Comparison of ENCODE assay signal across 23 cellular contexts in the genomic region with DNA sequence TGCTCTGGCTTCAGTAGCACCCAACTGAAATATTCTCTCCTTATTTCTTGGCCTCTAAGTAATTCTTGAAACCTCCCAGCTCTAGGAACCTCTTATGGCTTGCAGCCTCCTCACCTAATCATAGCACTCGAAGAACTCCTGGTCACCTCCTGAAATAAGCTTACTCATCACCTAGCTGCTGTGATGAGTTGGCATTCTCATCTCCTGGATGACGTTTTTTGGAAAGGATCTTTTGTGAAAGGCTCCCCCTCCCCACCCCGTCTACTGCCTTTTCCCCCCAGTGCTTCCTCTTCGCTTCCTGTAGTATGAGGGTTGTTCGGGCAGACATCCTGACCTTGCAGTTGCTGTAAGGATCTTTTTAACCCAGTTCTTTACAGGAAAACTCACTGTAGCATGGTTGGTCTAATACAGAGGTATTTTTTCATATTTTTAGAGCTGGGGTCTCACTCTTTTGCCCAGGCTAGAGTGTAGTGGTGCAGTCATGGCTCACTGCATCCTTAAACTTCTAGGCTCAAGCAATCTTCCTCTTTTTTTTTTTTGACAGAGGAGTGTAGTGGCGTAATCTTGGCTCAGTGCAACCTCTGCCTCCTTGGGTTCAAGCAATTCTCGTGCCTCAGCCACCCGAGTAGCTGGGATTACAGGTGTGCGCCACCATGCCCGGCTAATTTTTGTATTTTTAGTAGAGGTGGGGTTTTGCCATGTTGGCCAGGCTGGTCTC. TPM values are rescaled to one million over a fixed set of nuclear protein-coding genes. Genes with fewer than 3 reads are reported as not detected.
DNase-seq lines count a peak whose midpoint lies in the region; ATAC-seq, FAIRE-seq and TF ChIP-seq lines count a peak whose summit lies in the region.
"Had no signal": no experiment of that assay in that cellular context is flagged by ENCODE, and none has a peak within 500 bp of the region (broad histone marks: within the 10 kb centered on the region; RNA-seq: fewer than 3 reads in every experiment).

No MANE protein-coding gene starts in this region.

- ATAC-seq in A549 (no peak), T-helper 17 cell (no peak), GM18858 (IDR thresholded peaks at IDR 0.05; ENCODE audit: unreplicated experiment) (no peak)
- ATAC-seq: activated naive CD8-positive, alpha-beta T cell treated with anti-CD3 and anti-CD28 coated beads, Interleukin-2, amount 50 U/mL, for 24 hours; body of pancreas had no signal

- no peak for TF ChIP-seq RAD21 in A549 (conservative IDR thresholded peaks at IDR 0.05 in 1 of 2, IDR thresholded peaks at IDR 0.05 in 1 of 2)

- no peak overlapping the region for H2AK5ac ChIP-seq in mesendoderm (ENCODE audit: low read length)

- peaks cover 24% of the 10 kb centered on the region for H3K4me1 Mint-ChIP-seq in T-helper 17 cell
- peaks cover 18% of the 10 kb centered on the region for H3K4me1 Mint-ChIP-seq in activated CD4-positive, alpha-beta T cell treated with anti-CD3 and anti-CD28 coated beads, Interleukin-2, amount 10 ng/mL, durations not matched to agents 24 days and 14 days

- no peak overlapping the region for H3K9ac ChIP-seq in mesendoderm (ENCODE audit: low read length)

- CTCF ChIA-PET in A549 (lab: Yijun Ruan, JAX) = interaction anchor here (0.9 to 1.1 kb wide), 4 partner anchors 15 to 113 kb away, joined by 3 to 7 read pairs (median 4); no protein-coding TSS in a partner anchor

- H2BK5ac ChIP-seq in mesendoderm (ENCODE audit: low read length) = no peak overlapping the region

- WGBS in A549 (ENCODE audit: missing lambda C conversion rate) = 88% methylated on average over 10 of the region's 10 CpGs
- WGBS in mesendoderm (ENCODE audit: extremely low coverage, insufficient coverage, low lambda C conversion rate) = no CpG with 5 or more reads among the region's 10 CpGs

- no peak overlapping the region for H3K23ac ChIP-seq in mesendoderm (ENCODE audit: low read length)

- H2BK15ac ChIP-seq in mesendoderm (replicated peaks; ENCODE audit: low read depth) = no peak overlapping the region

- H3K79me1 ChIP-seq in mesendoderm (ENCODE audit: low read length) = peaks cover 1% of the 10 kb centered on the region

- no peaks in the 10 kb centered on the region for H3K9me3 Mint-ChIP-seq in activated CD4-positive, alpha-beta T cell treated with anti-CD3 and anti-CD28 coated beads, Interleukin-2, amount 10 ng/mL, durations not matched to agents 24 days and 14 days
- H3K9me3 Mint-ChIP-seq: activated naive CD8-positive, alpha-beta T cell treated with anti-CD3 and anti-CD28 coated beads, Interleukin-2, amount 50 U/mL, for 24 hours; T-helper 1 cell treated with Interleukin-12 subunit alpha and Interleukin-12 subunit beta and Interleukin-4 antibody, amounts not matched to agents 30 μg/mL and 1 μg/mL, for 36 hours had no signal

- TF ChIP-seq CTCF in A549 (IDR thresholded peaks at IDR 0.05) (no peak), GM13976 (IDR thresholded peaks at IDR 0.05; ENCODE audit: borderline replicate concordance, control extremely low read depth, extremely low read depth, insufficient read depth, missing control alignments) (no peak)

- H3K18ac ChIP-seq in mesendoderm (ENCODE audit: low read length) = no peak overlapping the region

- H3K36me3 ChIP-seq in mesendoderm (ENCODE audit: control insufficient read depth, insufficient read depth, low read length) = no peaks in the 10 kb centered on the region
- H3K36me3 ChIP-seq: SJCRH30 had no signal

- no peaks in the 10 kb centered on the region for H3K79me2 ChIP-seq in mesendoderm (ENCODE audit: control insufficient read depth, insufficient read depth, low read length)

- no peak overlapping the region for H4K8ac ChIP-seq in mesendoderm (ENCODE audit: low read depth, low read length)

- in situ Hi-C loops in KBM-7 (cut with MboI; ENCODE audit: low pct_unique_long_range_greater_than_20kb, low sequenced_read_pairs) (no loop called here), GM13976 (cut with MboI; ENCODE audit: low sequenced_read_pairs, unreplicated experiment) (no loop called here)

- no peak overlapping the region for H2BK120ac ChIP-seq in mesendoderm (ENCODE audit: low read depth, low read length)

- no peak for TF ChIP-seq POLR2A in A549 (IDR thresholded peaks at IDR 0.05; ENCODE audit: low read length)

- H3K4me1 ChIP-seq in A549 (peaks cover 57% of the 10 kb centered on the region), mesendoderm (ENCODE audit: control insufficient read depth, low read depth, low read length) (peaks cover 5% of the 10 kb centered on the region)

- H3K4me3 Mint-ChIP-seq in T-helper 17 cell = no peak overlapping the region
- H3K4me3 Mint-ChIP-seq in activated CD4-positive, alpha-beta T cell treated with anti-CD3 and anti-CD28 coated beads, Interleukin-2, amount 10 ng/mL, durations not matched to agents 24 days and 14 days = no peak overlapping the region
- H3K4me3 Mint-ChIP-seq: activated naive CD8-positive, alpha-beta T cell treated with anti-CD3 and anti-CD28 coated beads, Interleukin-2, amount 50 U/mL, for 24 hours; T-helper 1 cell treated with Interleukin-12 subunit alpha and Interleukin-12 subunit beta and Interleukin-4 antibody, amounts not matched to agents 30 μg/mL and 1 μg/mL, for 36 hours had no signal

- TF ChIP-seq EP300 in A549 (IDR thresholded peaks at IDR 0.05) = no peak

- H3K4me3 ChIP-seq in A549 (no peak overlapping the region), mesendoderm (ENCODE audit: low read length) (no peak overlapping the region)
- H3K4me3 ChIP-seq: body of pancreas, SJCRH30 had no signal

- no peak overlapping the region for H3K56ac ChIP-seq in mesendoderm (ENCODE audit: low read length)

- H3K9me3 ChIP-seq in A549 (no peaks in the 10 kb centered on the region), T-helper 17 cell (ENCODE audit: control insufficient read depth, low read length, poor library complexity, severe bottlenecking) (no peaks in the 10 kb centered on the region)
- H3K9me3 ChIP-seq: body of pancreas, SJCRH30 had no signal

- peak overlapping the region; percentile 51 for H3K27ac Mint-ChIP-seq in T-helper 17 cell
- H3K27ac Mint-ChIP-seq in activated CD4-positive, alpha-beta T cell treated with anti-CD3 and anti-CD28 coated beads, Interleukin-2, amount 10 ng/mL, durations not matched to agents 24 days and 14 days = no peak overlapping the region
- H3K27ac Mint-ChIP-seq: activated naive CD8-positive, alpha-beta T cell treated with anti-CD3 and anti-CD28 coated beads, Interleukin-2, amount 50 U/mL, for 24 hours; T-helper 1 cell treated with Interleukin-12 subunit alpha and Interleukin-12 subunit beta and Interleukin-4 antibody, amounts not matched to agents 30 μg/mL and 1 μg/mL, for 36 hours had no signal

- no peak overlapping the region for H4K5ac ChIP-seq in mesendoderm (ENCODE audit: low read length)

- peak overlapping the region in 1 of 2 experiments; percentile 37; a peak in 3 of 6 replicates for H3K27ac ChIP-seq in A549
- no peak overlapping the region for H3K27ac ChIP-seq in mesendoderm (ENCODE audit: low read depth, low read length)
- H3K27ac ChIP-seq: SJCRH30 had no signal

- intact Hi-C loops in activated CD4-positive, alpha-beta T cell treated with anti-CD3 and anti-CD28 coated beads, Interleukin-2, amount 10 ng/mL, durations not matched to agents 24 days and 14 days (cut with micrococcal nuclease) = no loop called here

- no peaks in the 10 kb centered on the region for H3K27me3 Mint-ChIP-seq in T-helper 17 cell
- H3K27me3 Mint-ChIP-seq in activated CD4-positive, alpha-beta T cell treated with anti-CD3 and anti-CD28 coated beads, Interleukin-2, amount 10 ng/mL, durations not matched to agents 24 days and 14 days = no peaks in the 10 kb centered on the region
- H3K27me3 Mint-ChIP-seq: activated naive CD8-positive, alpha-beta T cell treated with anti-CD3 and anti-CD28 coated beads, Interleukin-2, amount 50 U/mL, for 24 hours had no signal

- H3K4ac ChIP-seq in mesendoderm (ENCODE audit: low read depth, low read length) = no peak overlapping the region

- DNase-seq in A549 (ENCODE audit: low read depth in 1 of 2, low spot score in 1 of 2) = no peak
- peak; percentile 38 for DNase-seq in KBM-7
- no peak for DNase-seq in T-helper 17 cell
- peak; percentile 37 for DNase-seq in mesendoderm
- no peak for DNase-seq in HuH-7.5 (ENCODE audit: low spot score)
- no peak for DNase-seq in activated CD4-positive, alpha-beta T cell treated with anti-CD3 and anti-CD28 coated beads, Interleukin-2, amount 10 ng/mL, durations not matched to agents 24 days and 14 days
- DNase-seq in GM13976 (ENCODE audit: low spot score) = no peak
- DNase-seq: activated CD8-positive, alpha-beta memory T cell treated with anti-CD3 and anti-CD28 coated beads, Interleukin-2, amount 50 U/mL, for 48 hours; activated effector memory CD4-positive, alpha-beta T cell treated with anti-CD3 and anti-CD28 coated beads, Interleukin-2, amount 50 U/mL, for 16 hours; activated naive CD8-positive, alpha-beta T cell treated with anti-CD3 and anti-CD28 coated beads, Interleukin-2, amount 50 U/mL, for 24 hours; body of pancreas; DMS79; HCEC 1CT; NCI-H1436 treated with DMSO at 0.1 percent for 48 hours; NCI-H2171; NCI-H526 treated with DMSO at 0.1 percent for 48 hours; retina; SJCRH30; stimulated activated CD8-positive, alpha-beta memory T cell treated with anti-CD3 and anti-CD28 coated beads, Interleukin-4, amount 100 ng/mL, for 48 hours had no signal

- no peak for FAIRE-seq in A549 (lab: Jason Lieb, UNC)
- FAIRE-seq: GM12892, urothelium cell line had no signal

- POLR2A ChIA-PET in A549 (lab: Yijun Ruan, JAX) = no interaction called here

- peaks cover 8% of the 10 kb centered on the region for H3K36me3 Mint-ChIP-seq in T-helper 17 cell (ENCODE audit: low read depth)
- no peaks in the 10 kb centered on the region for H3K36me3 Mint-ChIP-seq in activated CD4-positive, alpha-beta T cell treated with anti-CD3 and anti-CD28 coated beads, Interleukin-2, amount 10 ng/mL, durations not matched to agents 24 days and 14 days (ENCODE audit: low read depth)

- H3K4me2 ChIP-seq in A549 (no peak overlapping the region), mesendoderm (ENCODE audit: low read length) (no peak overlapping the region)

- no peaks in the 10 kb centered on the region for H3K27me3 ChIP-seq in mesendoderm (ENCODE audit: insufficient read depth, low read length, poor library complexity)
- H3K27me3 ChIP-seq: body of pancreas, SJCRH30 had no signal

RNA-seq across cellular contexts. Expression of gene ARHGAP26, which starts 41.8 kb away (rescaled TPM):
- polyA plus RNA-seq in A549 (2011; rRNA removed) = 19.1 and 29.8 TPM in 2 replicates
- 4.2 and 4.5 TPM in 2 replicates for polyA plus RNA-seq in A549 (2012; cell fraction: cytosol; rRNA removed)
- 8.9 and 9.7 TPM in 2 replicates for polyA plus RNA-seq in A549 (2012; cell fraction: nucleus; rRNA removed)
- polyA plus RNA-seq in A549 (2017; fragmentation: RNase III; extraction: RNeasy Plus Mini Kit Qiagen cat#74134 plus additional on column Dnase treatment) = 6.6 to 8.1 TPM (median 7.5 TPM) in 3 replicates
- 81.7 and 91.3 TPM in 2 replicates for polyA minus RNA-seq in A549 (2011; rRNA and poly(A)+ RNA removed)
- 10 to 100 TPM; 21.3 to 22.7 TPM for total RNA-seq in T-helper 17 cell
- polyA plus RNA-seq in mesendoderm (2013, experiment 1 of 2) = 12.0 TPM
- polyA plus RNA-seq in mesendoderm (2013, experiment 2 of 2) = 11.8 TPM
- 12.7 and 15.3 TPM in 2 replicates for total RNA-seq in activated CD4-positive, alpha-beta T cell treated with anti-CD3 and anti-CD28 coated beads, Interleukin-2, amount 10 ng/mL, durations not matched to agents 24 days and 14 days

Comparison
In these comparisons a context has a peak if more than half of its experiments do, and no peak if none do; other contexts are left out.
1. DNase-seq: peak in KBM-7 (single experiment) and mesendoderm (single experiment); none in A549 (0 of 2), T-helper 17 cell (0 of 3), HuH-7.5 (single experiment), activated CD4-positive, alpha-beta T cell treated with anti-CD3 and anti-CD28 coated beads, Interleukin-2, amount 10 ng/mL, durations not matched to agents 24 days and 14 days (single experiment) and GM13976 (single experiment).